Comparison of ENCODE assay signal across 8 cellular contexts in the genomic region with DNA sequence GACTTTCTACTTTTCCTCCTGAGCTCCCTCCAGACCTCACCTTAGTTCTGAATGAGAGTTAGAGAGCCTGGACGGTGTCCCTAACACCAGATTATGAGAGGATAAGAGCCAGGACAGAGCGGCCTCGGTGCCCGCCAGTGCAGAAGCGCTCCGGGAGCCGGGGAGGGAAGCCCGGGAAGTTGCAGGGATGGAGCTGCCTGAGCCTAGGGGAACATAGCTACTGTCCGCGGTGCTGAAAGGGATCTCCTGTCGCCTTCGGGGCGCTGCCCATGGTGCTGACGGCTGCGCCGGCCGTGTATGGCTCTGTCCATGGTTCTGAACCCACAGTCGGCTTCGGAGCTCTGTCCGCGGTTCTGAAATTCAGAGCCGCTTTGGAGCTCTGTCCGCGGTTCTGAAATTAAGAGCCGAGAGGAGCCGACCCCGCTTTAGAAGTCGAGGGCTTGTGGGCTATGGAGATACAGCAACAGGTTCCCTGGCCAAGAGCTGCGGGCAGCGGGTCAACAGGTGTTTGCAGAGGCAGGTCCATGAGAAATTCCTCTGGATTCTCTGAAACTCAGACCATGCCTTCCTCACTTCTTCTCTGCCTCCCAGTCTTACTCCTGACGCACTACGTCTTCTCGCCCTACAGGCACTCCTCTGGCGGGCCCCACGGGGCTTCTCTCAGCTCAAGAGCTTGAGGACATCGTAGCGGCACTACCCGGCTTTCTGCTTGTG. TPM values are rescaled to one million over a fixed set of nuclear protein-coding genes. Genes with fewer than 3 reads are reported as not detected.
A peak's percentile ranks its signal among the peaks of the same experiment; 100 is the strongest.
DNase-seq lines count a peak whose midpoint lies in the region; ATAC-seq and TF ChIP-seq lines count a peak whose summit lies in the region.

No MANE protein-coding gene starts in this region.

- ATAC-seq in HG03095 (IDR thresholded peaks at IDR 0.05; ENCODE audit: unreplicated experiment), result peak; percentile 68
- peak; percentile 58 for ATAC-seq in RWPE2 (ENCODE audit: low read depth)
- ATAC-seq in GM18519 (IDR thresholded peaks at IDR 0.05; ENCODE audit: low FRiP score, unreplicated experiment), result no peak

- H3K4me3 Mint-ChIP-seq in Caco-2 (ENCODE audit: unreplicated experiment), result no peak overlapping the region

- no peak for TF ChIP-seq EP300 in neural cell (conservative IDR thresholded peaks at IDR 0.05; ENCODE audit: poor library complexity, severe bottlenecking)

- H3K27ac ChIP-seq in RWPE2 (ENCODE audit: poor library complexity, severe bottlenecking), result no peak overlapping the region
- peak overlapping the region; percentile 92 for H3K27ac ChIP-seq in neural cell (ENCODE audit: low read length)

- no peak overlapping the region for H3K27ac Mint-ChIP-seq in Caco-2 (ENCODE audit: unreplicated experiment)

- H3K9ac ChIP-seq in neural cell (ENCODE audit: low read length), result peak overlapping the region; percentile 97

- peaks cover 7% of the 10 kb centered on the region; the same call in 1 of the 2 replicates for H3K9me3 ChIP-seq in Caco-2
- H3K9me3 ChIP-seq in RWPE2 (ENCODE audit: severe bottlenecking), result no peaks in the 10 kb centered on the region
- no peaks in the 10 kb centered on the region for H3K9me3 ChIP-seq in neural cell (ENCODE audit: low read length)

- no peaks in the 10 kb centered on the region for H3F3A ChIP-seq in neural cell (ENCODE audit: insufficient read depth, low read length, poor library complexity, severe bottlenecking)

- H4K20me1 ChIP-seq in neural cell (ENCODE audit: insufficient read depth), result no peaks in the 10 kb centered on the region

- CTCF ChIA-PET in Caco-2 (lab: Charles Lee), result interaction anchor here (0.5 to 1.5 kb wide), 12 partner anchors 13 to 413 kb away, joined by 3 to 29 read pairs (median 6); partner anchors contain the start of genes DPP3, MRPL11 and PELI3

- H3K79me2 ChIP-seq in neural cell (replicated peaks; ENCODE audit: insufficient read depth, low read length), result no peaks in the 10 kb centered on the region

- H3K4me2 ChIP-seq in neural cell (ENCODE audit: low read length), result peak overlapping the region; percentile 94

- peaks cover 18% of the 10 kb centered on the region for H3K36me3 Mint-ChIP-seq in Caco-2 (ENCODE audit: insufficient read depth, unreplicated experiment)

- H3K4me3 ChIP-seq in Caco-2 (ENCODE audit: low read depth, low read length), result no peak overlapping the region
- H3K4me3 ChIP-seq in RWPE2 (ENCODE audit: severe bottlenecking), result no peak overlapping the region
- no peak overlapping the region for H3K4me3 ChIP-seq in fibroblast of the aortic adventitia (ENCODE audit: low read depth, low read length)
- peak overlapping the region; percentile 94 for H3K4me3 ChIP-seq in neural cell (ENCODE audit: low read length)

- peaks cover 10% of the 10 kb centered on the region for H3K9me3 Mint-ChIP-seq in Caco-2 (ENCODE audit: unreplicated experiment)

- H3K36me3 ChIP-seq in Caco-2 (ENCODE audit: control insufficient read depth, insufficient read depth, low read length) (no peaks in the 10 kb centered on the region), RWPE2 (ENCODE audit: low read depth) (no peaks in the 10 kb centered on the region), neural cell (ENCODE audit: insufficient read depth, low read length) (no peaks in the 10 kb centered on the region)

- BruUV-seq in Caco-2 (replicated peaks; lab: Mats Ljungman, UMichigan), result no TSS peak

- POLR2A ChIA-PET in Caco-2 (lab: Charles Lee), result interaction anchor here (0.6 to 1.5 kb wide), 6 partner anchors 17 to 256 kb away, joined by 3 to 8 read pairs (median 4); partner anchors contain the start of genes DPP3, MRPL11, RBM14 and RBM4B

- intact Hi-C loops in Caco-2 (cut with micrococcal nuclease; ENCODE audit: unreplicated experiment), result loop anchor here (1.0 kb wide), 2 partner anchors 17 to 59 kb away; partner anchors contain the start of genes DPP3 and MRPL11

- no peaks in the 10 kb centered on the region; the same call in 1 of the 2 replicates for H3K27me3 ChIP-seq in Caco-2 (replicated peaks; ENCODE audit: control insufficient read depth, insufficient read depth, low read length)
- H3K27me3 ChIP-seq in RWPE2 (ENCODE audit: insufficient read depth, poor library complexity, severe bottlenecking), result peaks cover 28% of the 10 kb centered on the region
- peaks cover 41% of the 10 kb centered on the region for H3K27me3 ChIP-seq in neural cell (ENCODE audit: insufficient read depth, low read depth, low read length)

- peaks cover 9% of the 10 kb centered on the region for H3K27me3 Mint-ChIP-seq in Caco-2 (ENCODE audit: insufficient read depth, unreplicated experiment)

- DNase-seq in Caco-2, result peak; percentile 92 to 96
- no peak for DNase-seq in RWPE2 (ENCODE audit: low spot score)
- peak; percentile 77 for DNase-seq in activated effector memory CD4-positive, alpha-beta T cell treated with Interleukin-2 at 50 U/mL for 16 hours
- DNase-seq in fibroblast of the aortic adventitia (ENCODE audit: low read depth), result peak; percentile 91
- peak; percentile 75 for DNase-seq in stimulated activated naive CD4-positive, alpha-beta T cell treated with Interleukin-2 at 50 U/mL for 16 hours (lab: John Stamatoyannopoulos, UW)

- no peaks in the 10 kb centered on the region for H3K9me2 ChIP-seq in neural cell (ENCODE audit: insufficient read depth, low read length)

- H3K4me1 Mint-ChIP-seq in Caco-2 (ENCODE audit: low read depth, unreplicated experiment), result peaks cover 14% of the 10 kb centered on the region

- H3K4me1 ChIP-seq in Caco-2, result no peaks in the 10 kb centered on the region
- H3K4me1 ChIP-seq in RWPE2 (ENCODE audit: insufficient read depth, poor library complexity, severe bottlenecking), result no peaks in the 10 kb centered on the region

- H2AFZ ChIP-seq in neural cell (ENCODE audit: low read depth, low read length), result no peak overlapping the region

- TF ChIP-seq CTCF in Caco-2 (IDR thresholded peaks at IDR 0.05; ENCODE audit: insufficient read depth in 1 of 2, low read depth in 1 of 2, low read length in 1 of 2, severe bottlenecking in 1 of 2, unreplicated experiment in 1 of 2) (no peak), RWPE2 (IDR thresholded peaks at IDR 0.05; ENCODE audit: poor library complexity, severe bottlenecking) (no peak), fibroblast of the aortic adventitia (IDR thresholded peaks at IDR 0.05; ENCODE audit: insufficient read depth, low read length) (no peak), neural cell (IDR thresholded peaks at IDR 0.05; ENCODE audit: poor library complexity, severe bottlenecking) (no peak)

- no peak for TF ChIP-seq RAD21 in neural cell (conservative IDR thresholded peaks at IDR 0.05)

TF ChIP-seq in neural cell, 6 proteins besides CTCF, POLR2A, EP300 and RAD21:
- TF ChIP-seq, protein P1, sequence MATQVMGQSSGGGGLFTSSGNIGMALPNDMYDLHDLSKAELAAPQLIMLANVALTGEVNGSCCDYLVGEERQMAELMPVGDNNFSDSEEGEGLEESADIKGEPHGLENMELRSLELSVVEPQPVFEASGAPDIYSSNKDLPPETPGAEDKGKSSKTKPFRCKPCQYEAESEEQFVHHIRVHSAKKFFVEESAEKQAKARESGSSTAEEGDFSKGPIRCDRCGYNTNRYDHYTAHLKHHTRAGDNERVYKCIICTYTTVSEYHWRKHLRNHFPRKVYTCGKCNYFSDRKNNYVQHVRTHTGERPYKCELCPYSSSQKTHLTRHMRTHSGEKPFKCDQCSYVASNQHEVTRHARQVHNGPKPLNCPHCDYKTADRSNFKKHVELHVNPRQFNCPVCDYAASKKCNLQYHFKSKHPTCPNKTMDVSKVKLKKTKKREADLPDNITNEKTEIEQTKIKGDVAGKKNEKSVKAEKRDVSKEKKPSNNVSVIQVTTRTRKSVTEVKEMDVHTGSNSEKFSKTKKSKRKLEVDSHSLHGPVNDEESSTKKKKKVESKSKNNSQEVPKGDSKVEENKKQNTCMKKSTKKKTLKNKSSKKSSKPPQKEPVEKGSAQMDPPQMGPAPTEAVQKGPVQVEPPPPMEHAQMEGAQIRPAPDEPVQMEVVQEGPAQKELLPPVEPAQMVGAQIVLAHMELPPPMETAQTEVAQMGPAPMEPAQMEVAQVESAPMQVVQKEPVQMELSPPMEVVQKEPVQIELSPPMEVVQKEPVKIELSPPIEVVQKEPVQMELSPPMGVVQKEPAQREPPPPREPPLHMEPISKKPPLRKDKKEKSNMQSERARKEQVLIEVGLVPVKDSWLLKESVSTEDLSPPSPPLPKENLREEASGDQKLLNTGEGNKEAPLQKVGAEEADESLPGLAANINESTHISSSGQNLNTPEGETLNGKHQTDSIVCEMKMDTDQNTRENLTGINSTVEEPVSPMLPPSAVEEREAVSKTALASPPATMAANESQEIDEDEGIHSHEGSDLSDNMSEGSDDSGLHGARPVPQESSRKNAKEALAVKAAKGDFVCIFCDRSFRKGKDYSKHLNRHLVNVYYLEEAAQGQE (IDR thresholded peaks at IDR 0.05; ENCODE audit: borderline replicate concordance), result peak; percentile 100
- no peak for TF ChIP-seq EZH2 (IDR thresholded peaks at IDR 0.05; ENCODE audit: borderline replicate concordance, insufficient read depth, low read length, poor library complexity, severe bottlenecking)
- TF ChIP-seq TAF1 (IDR thresholded peaks at IDR 0.05; ENCODE audit: low read depth), result no peak
- TF ChIP-seq POLR2AphosphoS5 (IDR thresholded peaks at IDR 0.05), result no peak
- no peak for TF ChIP-seq SMC3 (conservative IDR thresholded peaks at IDR 0.05; ENCODE audit: poor library complexity)
- no peak for TF ChIP-seq MXI1 (conservative IDR thresholded peaks at IDR 0.05; ENCODE audit: poor library complexity, severe bottlenecking)

RNA-seq across cellular contexts. Expression of gene NPAS4, which starts 0.8 kb away (rescaled TPM):
- total RNA-seq in Caco-2 (2022) (not detected in 2 replicates), fibroblast of the aortic adventitia (ENCODE audit: low replicate concordance) (0.18 TPM in 1 of 2 replicates, not detected in the other)
- 6.7 and 10.6 TPM in 2 replicates for polyA plus RNA-seq in neural cell
- polyA minus RNA-seq in neural cell, result 13.4 and 21.9 TPM in 2 replicates

RNA-seq across cellular contexts. Expression of gene MRPL11, which starts 17.0 kb away (rescaled TPM):
- total RNA-seq in Caco-2 (2022) (201 and 206 TPM in 2 replicates), fibroblast of the aortic adventitia (ENCODE audit: low replicate concordance) (39.4 and 40.0 TPM in 2 replicates)
- polyA plus RNA-seq in neural cell, result 50.9 and 54.3 TPM in 2 replicates
- polyA minus RNA-seq in neural cell, result 13.1 and 15.2 TPM in 2 replicates

RNA-seq across cellular contexts. Expression of gene PELI3, which starts 45.1 kb away (rescaled TPM):
- total RNA-seq in Caco-2 (2022) (21.0 and 21.1 TPM in 2 replicates), fibroblast of the aortic adventitia (ENCODE audit: low replicate concordance) (9.0 and 10.8 TPM in 2 replicates)
- polyA plus RNA-seq in neural cell, result 13.3 and 16.2 TPM in 2 replicates
- polyA minus RNA-seq in neural cell, result 21.4 and 26.3 TPM in 2 replicates

RNA-seq across cellular contexts. Expression of gene SLC29A2, which starts 50.1 kb away (rescaled TPM):
- 30.3 and 32.0 TPM in 2 replicates for total RNA-seq in Caco-2 (2022)
- 0.36 TPM in 1 of 2 replicates, not detected in the other for total RNA-seq in fibroblast of the aortic adventitia (ENCODE audit: low replicate concordance)
- polyA plus RNA-seq in neural cell, result 1.7 and 2.2 TPM in 2 replicates
- polyA minus RNA-seq in neural cell, result 1.5 and 2.1 TPM in 2 replicates

RNA-seq across cellular contexts. Expression of gene DPP3, which starts 58.6 kb away (rescaled TPM):
- total RNA-seq in Caco-2 (2022) (106 TPM in 2 replicates), fibroblast of the aortic adventitia (ENCODE audit: low replicate concordance) (19.0 and 31.7 TPM in 2 replicates)
- polyA plus RNA-seq in neural cell, result 56.2 and 71.7 TPM in 2 replicates
- polyA minus RNA-seq in neural cell, result 49.9 and 80.8 TPM in 2 replicates
